In the genomic region with DNA sequence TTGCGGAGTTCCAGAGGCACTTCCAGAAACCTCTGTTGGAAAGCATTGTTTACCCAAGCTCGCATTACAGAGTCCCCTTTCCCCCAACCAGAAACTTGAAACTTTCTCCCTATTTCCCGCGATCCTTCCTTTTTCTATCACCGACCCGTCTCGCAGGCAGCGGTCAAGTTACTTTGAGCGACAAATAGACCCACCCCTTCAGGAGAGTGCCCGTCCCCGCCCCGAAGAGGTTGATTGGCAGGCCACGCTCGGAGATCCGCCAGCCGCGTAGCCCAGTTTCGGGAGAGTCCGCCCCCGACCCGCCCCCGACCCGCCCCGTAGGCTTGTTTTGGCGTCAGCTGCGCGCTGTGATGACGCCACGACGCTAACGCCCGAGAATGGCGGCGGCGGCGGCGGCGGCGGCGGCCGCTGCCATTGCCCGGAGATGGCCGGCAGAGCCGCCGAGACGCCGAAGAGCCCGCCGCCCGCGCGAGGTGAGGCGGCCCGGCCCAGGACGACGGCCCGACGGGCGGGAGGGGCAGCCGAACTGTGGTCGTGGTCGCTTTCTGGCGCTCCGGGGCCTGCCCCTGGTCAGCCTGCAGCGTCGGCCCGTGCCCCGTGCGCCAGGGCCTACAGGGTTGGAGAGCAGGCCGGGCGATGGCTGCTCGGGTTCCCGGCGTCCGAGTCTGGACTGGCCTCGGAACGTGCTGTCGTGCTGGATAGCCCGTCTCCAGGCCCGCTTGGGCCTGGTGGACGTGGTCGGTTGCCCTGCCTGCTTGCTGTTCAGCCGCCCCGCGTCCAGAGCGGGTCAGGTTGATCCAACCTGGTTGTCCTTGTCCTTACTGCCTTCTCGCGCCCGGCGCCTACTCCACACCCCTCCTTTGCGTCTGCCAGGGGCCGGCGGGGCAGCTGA, we compare ENCODE assay signal across 8 cellular contexts. TPM values are rescaled to one million over a fixed set of nuclear protein-coding genes. Genes with fewer than 3 reads are reported as not detected.
DNase-seq lines count a peak whose midpoint lies in the region; ATAC-seq, FAIRE-seq and TF ChIP-seq lines count a peak whose summit lies in the region.

A gene (plus strand): TSS at position 356 of the 892 bp plus-strand sequence. CDS start 15,496 bp downstream, outside the sequence.

- TF ChIP-seq CTCF in WI38 (IDR thresholded peaks at IDR 0.05; ENCODE audit: low read depth, low read length) (no peak), mammary epithelial cell (conservative IDR thresholded peaks at IDR 0.05 in 1 of 2, IDR thresholded peaks at IDR 0.05 in 1 of 2; ENCODE audit: extremely low read depth in 1 of 2, insufficient read depth in 1 of 2, low read depth in 1 of 2, low read length in 2 of 2) (no peak)

- H3K36me3 ChIP-seq in mammary epithelial cell (ENCODE audit: insufficient read depth, low read length) (peaks cover 2% of the 10 kb centered on the region), small intestine (ENCODE audit: control insufficient read depth in 2 of 2, insufficient read depth in 2 of 2, low read length in 2 of 2) (no peaks in the 10 kb centered on the region)

- 0% methylated on average over 13 of the region's 93 CpGs for WGBS in mammary epithelial cell (ENCODE audit: low coverage, missing lambda C conversion rate)
- WGBS in small intestine, 3 donors, result 0 to 1% (median 0%) methylated on average over 62 to 93 of the region's 93 CpGs

- DNase-seq in ACHN (peak; percentile 97), NCI-H2227 treated with DMSO at 0.1 percent for 48 hours (lab: John Stamatoyannopoulos, UW) (peak; percentile 89), mammary epithelial cell (peak; percentile 94), iPS-NIHi11 (ENCODE audit: low spot score) (peak; percentile 100), small intestine (peak; percentile 96)

- H3K27ac ChIP-seq in mammary epithelial cell (ENCODE audit: insufficient read depth, low read depth, low read length) (peak within 1 kb of the TSS; percentile 80), small intestine (ENCODE audit: low read depth in 1 of 2, low read length in 1 of 2) (peak within 1 kb of the TSS; percentile 95 to 96)

- intact Hi-C loops in mammary epithelial cell (cut with micrococcal nuclease), result loop anchor here (2.0 kb wide), 1 partner anchor 42 kb away; no protein-coding TSS in a partner anchor

- peak within 1 kb of the TSS; percentile 90 for H3K4me2 ChIP-seq in mammary epithelial cell (ENCODE audit: insufficient read depth, low read depth, low read length)

- H3K79me2 ChIP-seq in mammary epithelial cell (ENCODE audit: insufficient read depth, low read length), result peaks cover 50% of the 10 kb centered on the region

- peak within 1 kb of the TSS; percentile 97 for H3K9ac ChIP-seq in mammary epithelial cell (ENCODE audit: insufficient read depth, low read length)

- in situ Hi-C loops in ACHN (cut with HindIII; ENCODE audit: low pct_ligation_motif_present, low pct_unique_long_range_greater_than_20kb, low sequenced_read_pairs), result no loop called here
- in situ Hi-C loops in mammary epithelial cell (cut with MboI; ENCODE audit: low sequenced_read_pairs in 2 of 2), result no loop called here

- CTCF ChIA-PET in mammary epithelial cell (lab: Charles Lee; ENCODE audit: low non-redundant PET), result interaction anchor here (0.5 kb wide), 1 partner anchor 642 kb away, joined by 4 read pairs; no protein-coding TSS in a partner anchor

- peak within 1 kb of the TSS; percentile 94 for H3K4me3 ChIP-seq in WI38 (ENCODE audit: low read depth, low read length)
- peak within 1 kb of the TSS; percentile 88 to 96 (median 91) for H3K4me3 ChIP-seq in mammary epithelial cell (replicated peaks in 1 of 3; ENCODE audit: insufficient read depth in 1 of 3, low read depth in 2 of 3, low read length in 3 of 3)
- H3K4me3 ChIP-seq in small intestine (ENCODE audit: low read depth in 1 of 2, low read length in 2 of 2), result peak within 1 kb of the TSS; percentile 81 to 94

- H3K27me3 ChIP-seq in mammary epithelial cell (ENCODE audit: insufficient read depth, low read length) (no peaks in the 10 kb centered on the region), small intestine (ENCODE audit: control insufficient read depth in 2 of 2, insufficient read depth in 2 of 2, low read length in 2 of 2) (no peaks in the 10 kb centered on the region)

- H2AFZ ChIP-seq in mammary epithelial cell (ENCODE audit: low read depth, low read length), result peak within 1 kb of the TSS; percentile 89

- dilution Hi-C loops in mammary epithelial cell (cut with HindIII; ENCODE audit: low sequenced_read_pairs), result loop anchor here (25.0 kb wide), 1 partner anchor 319 kb away; no protein-coding TSS in a partner anchor

- H3K9me3 ChIP-seq in mammary epithelial cell (replicated peaks; ENCODE audit: insufficient read depth, low read length) (no peaks in the 10 kb centered on the region), small intestine (ENCODE audit: control insufficient read depth, low read depth) (no peaks in the 10 kb centered on the region)

- H3K4me1 ChIP-seq in mammary epithelial cell (ENCODE audit: insufficient read depth, low read length) (peaks cover 7% of the 10 kb centered on the region), small intestine (ENCODE audit: control insufficient read depth in 2 of 2, insufficient read depth in 1 of 2, low read depth in 1 of 2, low read length in 1 of 2) (peaks cover 4 to 9% of the 10 kb centered on the region in 2 donors)

- no peaks in the 10 kb centered on the region for H4K20me1 ChIP-seq in mammary epithelial cell (ENCODE audit: insufficient read depth, low read length)

- BruUV-seq in mammary epithelial cell (replicated peaks; lab: Mats Ljungman, UMichigan), result no TSS peak

- FAIRE-seq in small intestine (lab: Jason Lieb, UNC), result no peak

- ATAC-seq in GM18907 (IDR thresholded peaks at IDR 0.05; ENCODE audit: unreplicated experiment), result peak; percentile 84
- peak; percentile 75 for ATAC-seq in HG03139 (IDR thresholded peaks at IDR 0.05; ENCODE audit: unreplicated experiment)

RNA-seq across cellular contexts. Expression of the gene that starts here (rescaled TPM):
- 10 to 100 TPM; 11.8 to 18.4 TPM for total RNA-seq in mammary epithelial cell
- 15.3 TPM for polyA plus RNA-seq in mammary epithelial cell
- 28.5 TPM for polyA minus RNA-seq in mammary epithelial cell
- polyA plus RNA-seq in small intestine, result 10 to 100 TPM; 13.8 to 28.4 (median 18.8) TPM

Comparison
In these comparisons a context has a peak if more than half of its experiments do, and no peak if none do; other contexts are left out.
1. Peak in every context shown above with its lines: DNase-seq, ATAC-seq, H3K4me3 ChIP-seq and H3K27ac ChIP-seq.